Comparison of ENCODE assay signal across 17 cellular contexts in the genomic region with DNA sequence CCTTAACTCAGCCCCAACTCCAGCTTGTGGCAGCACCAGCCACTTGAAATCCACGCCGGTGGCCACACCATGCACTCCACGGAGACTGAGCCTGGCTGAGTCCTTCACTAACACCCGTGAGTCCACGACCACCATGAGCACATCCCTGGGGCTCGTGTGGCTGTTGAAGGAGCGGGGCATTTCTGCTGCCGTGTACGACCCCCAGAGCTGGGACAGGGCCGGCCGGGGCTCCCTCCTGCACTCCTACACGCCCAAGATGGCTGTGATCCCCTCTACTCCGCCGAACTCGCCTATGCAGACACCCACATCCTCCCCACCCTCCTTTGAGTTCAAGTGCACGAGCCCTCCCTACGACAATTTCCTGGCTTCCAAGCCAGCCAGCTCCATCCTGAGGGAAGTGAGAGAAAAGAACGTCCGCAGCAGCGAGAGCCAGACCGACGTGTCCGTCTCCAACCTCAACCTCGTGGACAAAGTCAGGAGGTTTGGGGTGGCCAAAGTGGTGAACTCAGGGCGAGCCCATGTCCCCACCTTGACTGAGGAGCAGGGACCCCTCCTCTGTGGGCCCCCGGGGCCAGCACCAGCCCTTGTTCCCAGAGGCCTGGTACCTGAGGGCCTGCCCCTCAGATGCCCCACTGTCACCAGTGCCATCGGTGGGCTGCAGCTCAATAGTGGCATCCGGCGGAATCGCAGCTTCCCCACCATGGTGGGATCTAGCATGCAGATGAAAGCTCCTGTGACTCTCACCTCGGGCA. TPM values are rescaled to one million over a fixed set of nuclear protein-coding genes. Genes with fewer than 3 reads are reported as not detected.
DNase-seq lines count a peak whose midpoint lies in the region; ATAC-seq and TF ChIP-seq lines count a peak whose summit lies in the region.
"Had no signal": no experiment of that assay in that cellular context is flagged by ENCODE, and none has a peak within 500 bp of the region (broad histone marks: within the 10 kb centered on the region; RNA-seq: fewer than 3 reads in every experiment).

No MANE protein-coding gene starts in this region.

- H3K9me3 ChIP-seq in endodermal cell (ENCODE audit: control insufficient read depth, low read length) (no peaks in the 10 kb centered on the region), mesenchymal stem cell (ENCODE audit: control insufficient read depth, low read length) (no peaks in the 10 kb centered on the region)
- no peaks in the 10 kb centered on the region for H3K9me3 ChIP-seq in naive thymus-derived CD4-positive, alpha-beta T cell (ENCODE audit: control insufficient read depth in 2 of 3, low read length in 3 of 3)
- H3K9me3 ChIP-seq: A549, Caco-2 had no signal

- no peak overlapping the region for H2AK5ac ChIP-seq in mesenchymal stem cell (ENCODE audit: low read length, severe bottlenecking)

- peaks cover 29% of the 10 kb centered on the region for H3K36me3 Mint-ChIP-seq in activated CD4-positive, alpha-beta T cell treated with anti-CD3 and anti-CD28 coated beads, Interleukin-2, amount 10 ng/mL, durations not matched to agents 7 days and 5 days (ENCODE audit: low read depth)
- H3K36me3 Mint-ChIP-seq in endodermal cell (ENCODE audit: low read depth), result peaks cover 38% of the 10 kb centered on the region
- H3K36me3 Mint-ChIP-seq in naive thymus-derived CD4-positive, alpha-beta T cell, result peaks cover 3 to 52% (median 21%) of the 10 kb centered on the region in 5 donors
- peaks cover 9% of the 10 kb centered on the region for H3K36me3 Mint-ChIP-seq in activated naive CD8-positive, alpha-beta T cell treated with anti-CD3 and anti-CD28 coated beads for 36 hours

- H3K23ac ChIP-seq in mesenchymal stem cell (ENCODE audit: low read length in 2 of 2), result no peak overlapping the region

- no peak overlapping the region for H3K14ac ChIP-seq in mesenchymal stem cell (ENCODE audit: low read length in 2 of 2)

- intact Hi-C loops in naive thymus-derived CD4-positive, alpha-beta T cell (cut with micrococcal nuclease), result no loop called here
- intact Hi-C loops in posterior vena cava (cut with DNase I), result no loop called here

- no peak overlapping the region for H3K4me2 ChIP-seq in mesenchymal stem cell (ENCODE audit: low read length, poor library complexity, severe bottlenecking)
- H3K4me2 ChIP-seq: A549, GM23338 had no signal

- H3K4me3 Mint-ChIP-seq in activated CD4-positive, alpha-beta T cell treated with anti-CD3 and anti-CD28 coated beads, Interleukin-2, amount 10 ng/mL, durations not matched to agents 7 days and 5 days, result no peak overlapping the region
- H3K4me3 Mint-ChIP-seq in endodermal cell, result no peak overlapping the region
- H3K4me3 Mint-ChIP-seq in naive thymus-derived CD4-positive, alpha-beta T cell, result no peak overlapping the region
- no peak overlapping the region for H3K4me3 Mint-ChIP-seq in activated naive CD8-positive, alpha-beta T cell treated with anti-CD3 and anti-CD28 coated beads for 36 hours
- H3K4me3 Mint-ChIP-seq: CD4-positive, alpha-beta T cell; GM23338 had no signal

- DNase-seq in activated CD4-positive, alpha-beta T cell treated with anti-CD3 and anti-CD28 coated beads, Interleukin-2, amount 10 ng/mL, durations not matched to agents 7 days and 5 days, result no peak
- DNase-seq in activated CD4-positive, alpha-beta T cell treated with anti-CD3 and anti-CD28 coated beads for 4 hours, result no peak
- peak; percentile 24 for DNase-seq in endodermal cell
- DNase-seq in naive thymus-derived CD4-positive, alpha-beta T cell, result no peak
- no peak for DNase-seq in posterior vena cava (ENCODE audit: low spot score)
- no peak for DNase-seq in activated naive CD8-positive, alpha-beta T cell treated with anti-CD3 and anti-CD28 coated beads for 36 hours
- DNase-seq in mesenchymal stem cell, result no peak
- DNase-seq: AML-193; Caco-2; CD4-positive, alpha-beta T cell; HCEC 1CT had no signal

- no peak for TF ChIP-seq CTCF in endodermal cell (conservative IDR thresholded peaks at IDR 0.05)

- H3K4me3 ChIP-seq in endodermal cell (ENCODE audit: low read length) (no peak overlapping the region), mesenchymal stem cell (ENCODE audit: insufficient read depth in 1 of 2, low read depth in 1 of 2, low read length in 2 of 2) (no peak overlapping the region)
- H3K4me3 ChIP-seq in naive thymus-derived CD4-positive, alpha-beta T cell (ENCODE audit: low read length), result no peak overlapping the region
- H3K4me3 ChIP-seq: A549, GM23338 had no signal

- no peak overlapping the region for H2AFZ ChIP-seq in mesenchymal stem cell (ENCODE audit: low read depth, low read length)
- H2AFZ ChIP-seq: GM23338 had no signal

- H3K36me3 ChIP-seq in endodermal cell (ENCODE audit: control insufficient read depth, insufficient read depth, low read length) (peaks cover 34% of the 10 kb centered on the region), mesenchymal stem cell (ENCODE audit: control insufficient read depth in 1 of 2, insufficient read depth in 2 of 2, low read depth in 1 of 2, low read length in 2 of 2) (peaks cover 44 to 85% of the 10 kb centered on the region in 2 experiments)
- peaks cover 0 to 24% (median 0%) of the 10 kb centered on the region in 3 experiments for H3K36me3 ChIP-seq in naive thymus-derived CD4-positive, alpha-beta T cell (ENCODE audit: control insufficient read depth in 2 of 3, insufficient read depth in 3 of 3, low read length in 3 of 3)

- POLR2A ChIA-PET in activated CD4-positive, alpha-beta T cell treated with anti-CD3 and anti-CD28 coated beads, Interleukin-2, amount 10 ng/mL, durations not matched to agents 7 days and 5 days (lab: Charles Lee), result no interaction called here
- POLR2A ChIA-PET in naive thymus-derived CD4-positive, alpha-beta T cell (lab: Charles Lee), result no interaction called here

- CTCF ChIA-PET in activated CD4-positive, alpha-beta T cell treated with anti-CD3 and anti-CD28 coated beads, Interleukin-2, amount 10 ng/mL, durations not matched to agents 7 days and 5 days (lab: Charles Lee), result interaction anchor here (0.6 to 0.9 kb wide), 2 partner anchors 24 to 1397 kb away, joined by 3 read pairs; no protein-coding TSS in a partner anchor
- CTCF ChIA-PET in naive thymus-derived CD4-positive, alpha-beta T cell (lab: Charles Lee), result interaction anchor here (0.7 to 1.5 kb wide), 2 partner anchors 24 to 32 kb away, joined by 3 read pairs; no protein-coding TSS in a partner anchor

- H3K4me1 Mint-ChIP-seq in activated CD4-positive, alpha-beta T cell treated with anti-CD3 and anti-CD28 coated beads, Interleukin-2, amount 10 ng/mL, durations not matched to agents 7 days and 5 days, result peaks cover 25% of the 10 kb centered on the region
- no peaks in the 10 kb centered on the region for H3K4me1 Mint-ChIP-seq in endodermal cell
- peaks cover under 1 to 7% (median 3%) of the 10 kb centered on the region in 7 donors for H3K4me1 Mint-ChIP-seq in naive thymus-derived CD4-positive, alpha-beta T cell
- peaks cover 19% of the 10 kb centered on the region for H3K4me1 Mint-ChIP-seq in activated naive CD8-positive, alpha-beta T cell treated with anti-CD3 and anti-CD28 coated beads for 36 hours
- H3K4me1 Mint-ChIP-seq: GM23338 had no signal

- H3K4me1 ChIP-seq in endodermal cell (ENCODE audit: control insufficient read depth, insufficient read depth, low read length) (no peaks in the 10 kb centered on the region), mesenchymal stem cell (ENCODE audit: control insufficient read depth, insufficient read depth, low read depth, low read length) (no peaks in the 10 kb centered on the region)
- H3K4me1 ChIP-seq in naive thymus-derived CD4-positive, alpha-beta T cell (ENCODE audit: control insufficient read depth in 2 of 2, insufficient read depth in 2 of 2, low read length in 2 of 2), result no peaks in the 10 kb centered on the region
- H3K4me1 ChIP-seq: A549, Caco-2 had no signal

- H2BK5ac ChIP-seq in mesenchymal stem cell (ENCODE audit: low read depth, low read length, poor library complexity, severe bottlenecking), result no peak overlapping the region

- WGBS in endodermal cell (ENCODE audit: insufficient coverage in 1 of 2, insufficient read length in 1 of 2), 2 experiments, result 95 to 96% methylated on average over 21 to 31 of the region's 31 CpGs
- 95% methylated on average over 31 of the region's 31 CpGs for WGBS in mesenchymal stem cell

- H2BK120ac ChIP-seq in mesenchymal stem cell (ENCODE audit: low read depth, low read length), result no peak overlapping the region

- H3K27ac Mint-ChIP-seq in activated CD4-positive, alpha-beta T cell treated with anti-CD3 and anti-CD28 coated beads, Interleukin-2, amount 10 ng/mL, durations not matched to agents 7 days and 5 days, result peak overlapping the region; percentile 64
- H3K27ac Mint-ChIP-seq in endodermal cell, result no peak overlapping the region
- no peak overlapping the region for H3K27ac Mint-ChIP-seq in naive thymus-derived CD4-positive, alpha-beta T cell
- no peak overlapping the region for H3K27ac Mint-ChIP-seq in activated naive CD8-positive, alpha-beta T cell treated with anti-CD3 and anti-CD28 coated beads for 36 hours
- H3K27ac Mint-ChIP-seq: CD4-positive, alpha-beta T cell; GM23338 had no signal

- no peak overlapping the region for H4K8ac ChIP-seq in mesenchymal stem cell (ENCODE audit: low read length)

- no peaks in the 10 kb centered on the region for H3K27me3 ChIP-seq in endodermal cell (ENCODE audit: control insufficient read depth, insufficient read depth, low read length, poor library complexity, severe bottlenecking)
- no peaks in the 10 kb centered on the region for H3K27me3 ChIP-seq in naive thymus-derived CD4-positive, alpha-beta T cell (ENCODE audit: control insufficient read depth in 2 of 2, insufficient read depth in 2 of 2, low read length in 2 of 2)
- H3K27me3 ChIP-seq in mesenchymal stem cell (ENCODE audit: control insufficient read depth in 1 of 2, insufficient read depth in 1 of 2, low read length in 2 of 2), result no peaks in the 10 kb centered on the region

- no peaks in the 10 kb centered on the region for H3K27me3 Mint-ChIP-seq in activated CD4-positive, alpha-beta T cell treated with anti-CD3 and anti-CD28 coated beads, Interleukin-2, amount 10 ng/mL, durations not matched to agents 7 days and 5 days
- H3K27me3 Mint-ChIP-seq in endodermal cell (ENCODE audit: insufficient read depth), result no peaks in the 10 kb centered on the region
- no peaks in the 10 kb centered on the region for H3K27me3 Mint-ChIP-seq in naive thymus-derived CD4-positive, alpha-beta T cell
- no peaks in the 10 kb centered on the region for H3K27me3 Mint-ChIP-seq in activated naive CD8-positive, alpha-beta T cell treated with anti-CD3 and anti-CD28 coated beads for 36 hours
- H3K27me3 Mint-ChIP-seq: CD4-positive, alpha-beta T cell had no signal

- H3K9ac ChIP-seq in endodermal cell (ENCODE audit: extremely low read depth, low read length, poor library complexity, severe bottlenecking), result no peak overlapping the region
- H3K9ac ChIP-seq in mesenchymal stem cell (ENCODE audit: low read length), result no peak overlapping the region

- ATAC-seq in naive thymus-derived CD4-positive, alpha-beta T cell, result peak; percentile 22
- ATAC-seq: A549, GM23338 had no signal

- no peak overlapping the region for H2BK15ac ChIP-seq in mesenchymal stem cell (ENCODE audit: low read depth, poor library complexity, severe bottlenecking)

- H3K79me1 ChIP-seq in mesenchymal stem cell (replicated peaks; ENCODE audit: low read length, poor library complexity, severe bottlenecking), result no peaks in the 10 kb centered on the region

- no peak overlapping the region for H2BK12ac ChIP-seq in mesenchymal stem cell (ENCODE audit: low read length in 2 of 2)

- no peak overlapping the region for H3K18ac ChIP-seq in mesenchymal stem cell (ENCODE audit: low read depth in 1 of 2, low read length in 2 of 2)

- H4K91ac ChIP-seq in mesenchymal stem cell (ENCODE audit: low read length), result no peak overlapping the region

- H3K9me3 Mint-ChIP-seq in activated CD4-positive, alpha-beta T cell treated with anti-CD3 and anti-CD28 coated beads, Interleukin-2, amount 10 ng/mL, durations not matched to agents 7 days and 5 days, result no peaks in the 10 kb centered on the region
- H3K9me3 Mint-ChIP-seq in endodermal cell, result no peaks in the 10 kb centered on the region
- H3K9me3 Mint-ChIP-seq in naive thymus-derived CD4-positive, alpha-beta T cell, result no peaks in the 10 kb centered on the region
- no peaks in the 10 kb centered on the region for H3K9me3 Mint-ChIP-seq in activated naive CD8-positive, alpha-beta T cell treated with anti-CD3 and anti-CD28 coated beads for 36 hours
- H3K9me3 Mint-ChIP-seq: CD4-positive, alpha-beta T cell; GM23338 had no signal

- H3K27ac ChIP-seq in endodermal cell (ENCODE audit: low read depth, low read length) (no peak overlapping the region), mesenchymal stem cell (ENCODE audit: low read length, poor library complexity, severe bottlenecking) (no peak overlapping the region)
- H3K27ac ChIP-seq in naive thymus-derived CD4-positive, alpha-beta T cell (ENCODE audit: low read depth, low read length), result no peak overlapping the region
- H3K27ac ChIP-seq: 22Rv1, A549, C4-2B had no signal

- H3K4ac ChIP-seq in mesenchymal stem cell (ENCODE audit: low read depth in 1 of 2, low read length in 2 of 2), result no peak overlapping the region

RNA-seq across cellular contexts. Expression of a gene that starts 42.9 kb away (rescaled TPM):
- total RNA-seq in activated CD4-positive, alpha-beta T cell treated with anti-CD3 and anti-CD28 coated beads, Interleukin-2, amount 10 ng/mL, durations not matched to agents 7 days and 5 days, result not detected
- total RNA-seq in endodermal cell (under 1 TPM; 0.64 to 0.97 TPM), posterior vena cava (not detected)
- not detected for polyA plus RNA-seq in endodermal cell (2013, experiment 1 of 2)
- 0.46 TPM for polyA plus RNA-seq in endodermal cell (2013, experiment 2 of 2)
- not detected for total RNA-seq in naive thymus-derived CD4-positive, alpha-beta T cell
- polyA plus RNA-seq in naive thymus-derived CD4-positive, alpha-beta T cell, result not detected
- not detected for total RNA-seq in activated naive CD8-positive, alpha-beta T cell treated with anti-CD3 and anti-CD28 coated beads for 36 hours
- polyA plus RNA-seq in mesenchymal stem cell (2013, experiment 1 of 2), result not detected
- not detected for polyA plus RNA-seq in mesenchymal stem cell (2013, experiment 2 of 2)
- total RNA-seq: Caco-2; CD4-positive, alpha-beta T cell; HT-29 had no signal
- polyA plus RNA-seq: BJ had no signal
